ENCODE assay signal across 9 cellular contexts in genomic region chr13:46339035-46339666, GRCh38.
DNase-seq lines count a peak whose midpoint lies in the region; ATAC-seq lines count a peak whose summit lies in the region.
"Had no signal": no experiment of that assay in that cellular context is flagged by ENCODE, and none has a peak within 500 bp of the region (broad histone marks: within the 10 kb centered on the region; RNA-seq: fewer than 3 reads in every experiment).

No MANE protein-coding gene starts in this region.

- ATAC-seq in GM18511 (IDR thresholded peaks at IDR 0.05; ENCODE audit: unreplicated experiment) = peak; percentile 65
- ATAC-seq in HG03342 (IDR thresholded peaks at IDR 0.05; ENCODE audit: unreplicated experiment) = peak; percentile 57
- no peak for ATAC-seq in activated naive CD8-positive, alpha-beta T cell treated with anti-CD3 and anti-CD28 coated beads, Interleukin-2, amount 50 U/mL, for 24 hours
- ATAC-seq in HG02763 (IDR thresholded peaks at IDR 0.05; ENCODE audit: unreplicated experiment) = no peak

- H3K27me3 Mint-ChIP-seq in activated naive CD8-positive, alpha-beta T cell treated with anti-CD3 and anti-CD28 coated beads, Interleukin-2, amount 50 U/mL, for 24 hours = no peaks in the 10 kb centered on the region

- DNase-seq in activated naive CD8-positive, alpha-beta T cell treated with anti-CD3 and anti-CD28 coated beads, Interleukin-2, amount 50 U/mL, for 24 hours = peak; percentile 24
- peak; percentile 73 for DNase-seq in pons (ENCODE audit: low spot score)
- no peak for DNase-seq in NCI-H2081 treated with DMSO at 0.1 percent for 48 hours (lab: John Stamatoyannopoulos, UW)
- no peak for DNase-seq in NCI-H345 treated with DMSO at 0.1 percent for 48 hours (lab: John Stamatoyannopoulos, UW; ENCODE audit: unreplicated experiment)
- DNase-seq in COLO829 (ENCODE audit: low spot score) = no peak

- peaks cover 7% of the 10 kb centered on the region for H3K36me3 Mint-ChIP-seq in activated naive CD8-positive, alpha-beta T cell treated with anti-CD3 and anti-CD28 coated beads, Interleukin-2, amount 50 U/mL, for 24 hours (ENCODE audit: low read depth)
- H3K36me3 Mint-ChIP-seq: brain had no signal

- H3K4me1 Mint-ChIP-seq in activated naive CD8-positive, alpha-beta T cell treated with anti-CD3 and anti-CD28 coated beads, Interleukin-2, amount 50 U/mL, for 24 hours = peaks cover 56% of the 10 kb centered on the region

- H3K4me3 Mint-ChIP-seq in activated naive CD8-positive, alpha-beta T cell treated with anti-CD3 and anti-CD28 coated beads, Interleukin-2, amount 50 U/mL, for 24 hours = no peak overlapping the region
- H3K4me3 Mint-ChIP-seq: brain had no signal

- peaks cover 5% of the 10 kb centered on the region for H3K9me3 Mint-ChIP-seq in activated naive CD8-positive, alpha-beta T cell treated with anti-CD3 and anti-CD28 coated beads, Interleukin-2, amount 50 U/mL, for 24 hours

- H3K27ac Mint-ChIP-seq in activated naive CD8-positive, alpha-beta T cell treated with anti-CD3 and anti-CD28 coated beads, Interleukin-2, amount 50 U/mL, for 24 hours = peak overlapping the region; percentile 52
- H3K27ac Mint-ChIP-seq: brain had no signal

Comparison
In these comparisons a context has a peak if more than half of its experiments do, and no peak if none do; other contexts are left out.
1. ATAC-seq: peak in GM18511 (single experiment) and HG03342 (single experiment); none in activated naive CD8-positive, alpha-beta T cell treated with anti-CD3 and anti-CD28 coated beads, Interleukin-2, amount 50 U/mL, for 24 hours (single experiment) and HG02763 (single experiment).
2. DNase-seq: peak in activated naive CD8-positive, alpha-beta T cell treated with anti-CD3 and anti-CD28 coated beads, Interleukin-2, amount 50 U/mL, for 24 hours (single experiment) and pons (single experiment); none in NCI-H2081 treated with DMSO at 0.1 percent for 48 hours (single experiment), NCI-H345 treated with DMSO at 0.1 percent for 48 hours (single experiment) and COLO829 (single experiment).